9 cellular contexts compared by ENCODE assay signal in genomic region chr1:162391790-162392563, GRCh38. TPM values are rescaled to one million over a fixed set of nuclear protein-coding genes. Genes with fewer than 3 reads are reported as not detected.
A peak's percentile ranks its signal among the peaks of the same experiment; 100 is the strongest.
DNase-seq lines count a peak whose midpoint lies in the region; ATAC-seq, FAIRE-seq and TF ChIP-seq lines count a peak whose summit lies in the region.
"Had no signal": no experiment of that assay in that cellular context is flagged by ENCODE, and none has a peak within 500 bp of the region (broad histone marks: within the 10 kb centered on the region; RNA-seq: fewer than 3 reads in every experiment).

No MANE protein-coding gene starts in this region.

- H3K9me3 Mint-ChIP-seq in nephron progenitor cell: no peaks in the 10 kb centered on the region
- H3K9me3 Mint-ChIP-seq: CD4-positive, alpha-beta memory T cell had no signal

- peaks cover 37% of the 10 kb centered on the region for H3K4me1 Mint-ChIP-seq in nephron progenitor cell

- H3K27ac Mint-ChIP-seq in nephron progenitor cell: no peak overlapping the region

- H3K27me3 Mint-ChIP-seq in nephron progenitor cell (ENCODE audit: low read depth, poor library complexity): peaks cover 17% of the 10 kb centered on the region

- DNase-seq in NCI-H1417 (lab: John Stamatoyannopoulos, UW) (peak in 2 of 3 experiments; percentile 68 to 71), NCI-H1417 treated with DMSO at 0.1 percent for 48 hours (lab: John Stamatoyannopoulos, UW) (no peak), HT-29 (ENCODE audit: low spot score) (peak; percentile 59), RCC 7860 (ENCODE audit: low spot score) (peak; percentile 26), epithelial cell of proximal tubule (ENCODE audit: low read depth) (no peak), nephron progenitor cell (peak; percentile 32)

- H3K36me3 Mint-ChIP-seq in nephron progenitor cell (ENCODE audit: low read depth): no peaks in the 10 kb centered on the region
- H3K36me3 Mint-ChIP-seq: CD4-positive, alpha-beta memory T cell had no signal

- ATAC-seq in GM21447 (IDR thresholded peaks at IDR 0.05; ENCODE audit: unreplicated experiment) (no peak), HG02763 (IDR thresholded peaks at IDR 0.05; ENCODE audit: unreplicated experiment) (no peak)

- no peak overlapping the region for H3K4me3 ChIP-seq in epithelial cell of proximal tubule (ENCODE audit: low read depth, low read length)

- H3K4me3 Mint-ChIP-seq in nephron progenitor cell: no peak overlapping the region
- H3K4me3 Mint-ChIP-seq: CD4-positive, alpha-beta memory T cell had no signal

- peak; percentile 58 for FAIRE-seq in RCC 7860 (lab: Jason Lieb, UNC)

- TF ChIP-seq CTCF in epithelial cell of proximal tubule (conservative IDR thresholded peaks at IDR 0.05; ENCODE audit: low read depth, low read length) (peak; percentile 86), nephron progenitor cell (IDR thresholded peaks at IDR 0.05) (peak; percentile 75)

RNA-seq across cellular contexts. Expression of gene C1orf226, which starts 10.4 kb away (rescaled TPM):
- 2.0 and 4.0 TPM in 2 replicates for total RNA-seq in HT-29 (2014; rRNA removed; shearing (Covaris generic))
- 2.5 and 5.9 TPM in 2 replicates for total RNA-seq in epithelial cell of proximal tubule
- total RNA-seq: CD4-positive, alpha-beta memory T cell had no signal

RNA-seq across cellular contexts. Expression of gene SPATA46, which starts 15.3 kb away (rescaled TPM):
- total RNA-seq in HT-29 (2014; rRNA removed; shearing (Covaris generic)): not detected in 2 replicates
- total RNA-seq in epithelial cell of proximal tubule: not detected in 2 replicates
- total RNA-seq: CD4-positive, alpha-beta memory T cell had no signal

RNA-seq across cellular contexts. Expression of gene SH2D1B, which starts 20.0 kb away (rescaled TPM):
- total RNA-seq in HT-29 (2014; rRNA removed; shearing (Covaris generic)): not detected in 2 replicates
- total RNA-seq in epithelial cell of proximal tubule: 0.07 and 0.23 TPM in 2 replicates
- total RNA-seq: CD4-positive, alpha-beta memory T cell had no signal

Comparison
In these comparisons a context has a peak if more than half of its experiments do, and no peak if none do; other contexts are left out.
1. DNase-seq: peak in NCI-H1417 (2 of 3), HT-29 (single experiment), RCC 7860 (single experiment) and nephron progenitor cell (single experiment); none in NCI-H1417 treated with DMSO at 0.1 percent for 48 hours (single experiment) and epithelial cell of proximal tubule (single experiment).